ENCODE assay signal across 8 cellular contexts in genomic region chr7:101814081-101814995, GRCh38. TPM values are rescaled to one million over a fixed set of nuclear protein-coding genes. Genes with fewer than 3 reads are reported as not detected.
DNase-seq lines count a peak whose midpoint lies in the region; ATAC-seq and TF ChIP-seq lines count a peak whose summit lies in the region.

No MANE protein-coding gene starts in this region.

- H3K4me1 ChIP-seq in iPS-18a (ENCODE audit: control insufficient read depth, low read depth, low read length) = peaks cover 25% of the 10 kb centered on the region

- H3K9ac ChIP-seq in iPS-18a (ENCODE audit: low read length) = no peak overlapping the region

- H3K4me3 ChIP-seq in brain microvascular endothelial cell (ENCODE audit: low read depth, low read length) (peak overlapping the region; percentile 71), iPS-18a (ENCODE audit: low read length) (peak overlapping the region; percentile 58), skeletal muscle cell (ENCODE audit: low read depth, low read length) (peak overlapping the region; percentile 70)

- no peak for ATAC-seq in GM21717 (IDR thresholded peaks at IDR 0.05; ENCODE audit: unreplicated experiment)

- H3K27ac ChIP-seq in brain microvascular endothelial cell (no peak overlapping the region), iPS-18a (ENCODE audit: low read length) (no peak overlapping the region)

- TF ChIP-seq CTCF in brain microvascular endothelial cell (IDR thresholded peaks at IDR 0.05; ENCODE audit: low read depth, low read length, missing control alignments) = peak; percentile 34

- H3K27me3 ChIP-seq in brain microvascular endothelial cell (replicated peaks) (no peaks in the 10 kb centered on the region), iPS-18a (ENCODE audit: control insufficient read depth, insufficient read depth, low read length) (peaks cover 25% of the 10 kb centered on the region)

- H3K36me3 ChIP-seq in brain microvascular endothelial cell (replicated peaks) (no peaks in the 10 kb centered on the region), iPS-18a (ENCODE audit: control insufficient read depth, low read depth, low read length) (no peaks in the 10 kb centered on the region)

- in situ Hi-C loops in brain microvascular endothelial cell (cut with HindIII; ENCODE audit: low pct_ligation_motif_present, low sequenced_read_pairs) = no loop called here

- H3K9me3 ChIP-seq in iPS-18a (ENCODE audit: control insufficient read depth, low read depth, low read length) = no peaks in the 10 kb centered on the region

- peak; percentile 51 for DNase-seq in NK-92 treated with Interleukin-12 subunit alpha and Interleukin-12 subunit beta, amount 100 ng/mL, for 24 hours (lab: John Stamatoyannopoulos, UW)
- no peak for DNase-seq in NK-92 (lab: John Stamatoyannopoulos, UW; ENCODE audit: unreplicated experiment)
- DNase-seq in LHCN-M2 (ENCODE audit: low read depth) = peak; percentile 50
- DNase-seq in T-helper 22 cell (ENCODE audit: low read depth) = peak; percentile 45
- DNase-seq in brain microvascular endothelial cell = no peak
- DNase-seq in skeletal muscle cell (ENCODE audit: low read depth) = no peak

RNA-seq across cellular contexts. Expression of gene CUX1, which starts 3.1 kb away (rescaled TPM):
- 26.4 and 33.3 TPM in 2 replicates for total RNA-seq in LHCN-M2 (2014; rRNA removed)
- 20.1 TPM for polyA plus RNA-seq in LHCN-M2 (2012)

Comparison
In these comparisons a context has a peak if more than half of its experiments do, and no peak if none do; other contexts are left out.
1. DNase-seq: peak in NK-92 treated with Interleukin-12 subunit alpha and Interleukin-12 subunit beta, amount 100 ng/mL, for 24 hours (single experiment), LHCN-M2 (single experiment) and T-helper 22 cell (single experiment); none in NK-92 (single experiment), brain microvascular endothelial cell (single experiment) and skeletal muscle cell (single experiment).
2. Peak in every context shown above with its lines, with median percentiles within 50 percentile points of each other: H3K4me3 ChIP-seq.